8 cellular contexts compared by ENCODE assay signal in genomic region chr3:59809750-59810444, GRCh38.
DNase-seq lines count a peak whose midpoint lies in the region; ATAC-seq, FAIRE-seq and TF ChIP-seq lines count a peak whose summit lies in the region.

No MANE protein-coding gene starts in this region.

- no peak for FAIRE-seq in keratinocyte (lab: Jason Lieb, UNC)

- DNase-seq in AG09319 (ENCODE audit: extremely low read depth, low read depth) (peak; percentile 12), GM20000 (ENCODE audit: low spot score) (peak; percentile 6), T-helper 17 cell (no peak), keratinocyte (ENCODE audit: low read depth, low spot score) (no peak), NCI-H2081 treated with DMSO at 0.1 percent for 48 hours (lab: John Stamatoyannopoulos, UW) (no peak), MG63 (no peak), RPMI8226 (no peak)

- no peaks in the 10 kb centered on the region for H3K9me3 ChIP-seq in T-helper 17 cell (ENCODE audit: control insufficient read depth, low read length, poor library complexity, severe bottlenecking)
- no peaks in the 10 kb centered on the region for H3K9me3 ChIP-seq in keratinocyte (ENCODE audit: control insufficient read depth, low read depth, low read length)
- no peaks in the 10 kb centered on the region for H3K9me3 ChIP-seq in MG63

- H3K36me3 ChIP-seq in keratinocyte (ENCODE audit: control insufficient read depth in 2 of 2, extremely low read depth in 1 of 2, insufficient read depth in 2 of 2, low read length in 2 of 2), result no peaks in the 10 kb centered on the region
- no peaks in the 10 kb centered on the region for H3K36me3 ChIP-seq in MG63

- H3K36me3 Mint-ChIP-seq in T-helper 17 cell (ENCODE audit: low read depth), result no peaks in the 10 kb centered on the region

- H3K4me1 ChIP-seq in keratinocyte (ENCODE audit: control insufficient read depth, extremely low read depth, insufficient read depth, low read length), result no peaks in the 10 kb centered on the region

- no peak overlapping the region for H3K4me3 Mint-ChIP-seq in T-helper 17 cell

- TF ChIP-seq CTCF in AG09319 (IDR thresholded peaks at IDR 0.05; ENCODE audit: low read depth, low read length) (peak; percentile 49), GM20000 (IDR thresholded peaks at IDR 0.05; ENCODE audit: extremely low read depth, missing control alignments) (no peak), keratinocyte (optimal IDR thresholded peaks at IDR 0.05 in 1 of 3, IDR thresholded peaks at IDR 0.05 in 1 of 3, conservative IDR thresholded peaks at IDR 0.05 in 1 of 3; ENCODE audit: extremely low read depth in 1 of 3, insufficient read depth in 2 of 3, low read length in 3 of 3) (peak; percentile 32 to 55 (median 35))

- H3K4me1 Mint-ChIP-seq in T-helper 17 cell, result peaks cover 4% of the 10 kb centered on the region

- no peaks in the 10 kb centered on the region for H3K9me1 ChIP-seq in keratinocyte (ENCODE audit: control insufficient read depth, extremely low read depth, insufficient read depth, low read length)

- H3K27ac Mint-ChIP-seq in T-helper 17 cell, result peak overlapping the region; percentile 81

- ATAC-seq in T-helper 17 cell, result peak; percentile 55
- ATAC-seq in GM21423 (IDR thresholded peaks at IDR 0.05; ENCODE audit: unreplicated experiment), result no peak

- dilution Hi-C loops in keratinocyte (cut with MboI; ENCODE audit: extremely low pct_ligation_motif_present, low sequenced_read_pairs), result loop anchor here (5.0 kb wide), 1 partner anchor 42 kb away; no protein-coding TSS in a partner anchor

- no peaks in the 10 kb centered on the region for H3K79me2 ChIP-seq in keratinocyte (ENCODE audit: control insufficient read depth, insufficient read depth, low read length)

- H2AFZ ChIP-seq in keratinocyte (ENCODE audit: control insufficient read depth, low read length), result peak overlapping the region; percentile 95

- H3K27me3 ChIP-seq in keratinocyte (ENCODE audit: control insufficient read depth, extremely low read depth, insufficient read depth, low read length), result no peaks in the 10 kb centered on the region
- no peaks in the 10 kb centered on the region for H3K27me3 ChIP-seq in MG63

- no peak overlapping the region for H3K9ac ChIP-seq in keratinocyte (ENCODE audit: control insufficient read depth, extremely low read depth, insufficient read depth, low read length)

- H3K27ac ChIP-seq in keratinocyte (ENCODE audit: control insufficient read depth, insufficient read depth, low read length), result no peak overlapping the region

- H3K4me2 ChIP-seq in keratinocyte (ENCODE audit: control insufficient read depth, extremely low read depth, insufficient read depth, low read depth, low read length), result no peak overlapping the region

- H3K27me3 Mint-ChIP-seq in T-helper 17 cell, result peaks cover 5% of the 10 kb centered on the region

- no peaks in the 10 kb centered on the region for H4K20me1 ChIP-seq in keratinocyte (ENCODE audit: control insufficient read depth, extremely low read depth, insufficient read depth, low read length)

- H3K4me3 ChIP-seq in keratinocyte (ENCODE audit: control insufficient read depth in 2 of 3, extremely low read depth in 1 of 3, insufficient read depth in 2 of 3, low read depth in 1 of 3, low read length in 3 of 3), result no peak overlapping the region
- no peak overlapping the region for H3K4me3 ChIP-seq in MG63

Comparison
In these comparisons a context has a peak if more than half of its experiments do, and no peak if none do; other contexts are left out.
1. DNase-seq: peak in AG09319 (single experiment) and GM20000 (single experiment); none in T-helper 17 cell (0 of 3), keratinocyte (single experiment), NCI-H2081 treated with DMSO at 0.1 percent for 48 hours (single experiment), MG63 (single experiment) and RPMI8226 (single experiment).